Comparison of ENCODE assay signal across 10 cellular contexts in the genomic region with DNA sequence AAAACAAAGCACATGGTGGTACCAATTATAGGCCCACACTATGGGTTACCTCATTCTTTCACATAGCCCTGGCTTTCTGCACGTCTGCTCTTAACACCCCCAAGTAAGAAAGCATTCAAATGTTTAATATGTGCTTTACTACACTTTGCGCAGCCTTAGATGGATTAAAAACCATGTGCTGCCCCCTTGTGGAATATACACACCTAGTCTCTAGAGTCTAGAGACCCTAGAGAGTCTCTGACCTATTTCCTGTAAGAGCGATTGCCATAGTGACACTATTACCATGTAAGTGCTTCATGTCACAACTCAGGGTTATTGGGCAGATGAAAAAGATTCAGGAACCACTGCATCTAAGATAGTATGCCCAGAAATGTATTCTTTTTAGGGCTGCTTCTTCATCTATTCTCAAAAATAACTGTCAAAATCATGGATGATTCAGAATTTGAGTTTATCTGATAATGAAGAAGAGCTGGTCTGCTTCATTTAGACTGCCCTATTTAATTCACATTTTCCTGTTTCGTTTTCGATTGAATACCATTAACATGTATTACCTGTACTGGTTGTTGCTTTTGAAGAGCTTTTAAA.
DNase-seq lines count a peak whose midpoint lies in the region; ATAC-seq, FAIRE-seq and TF ChIP-seq lines count a peak whose summit lies in the region.
"Had no signal": no experiment of that assay in that cellular context is flagged by ENCODE, and none has a peak within 500 bp of the region (broad histone marks: within the 10 kb centered on the region; RNA-seq: fewer than 3 reads in every experiment).

No MANE protein-coding gene starts in this region.

- ATAC-seq in GM19467 (IDR thresholded peaks at IDR 0.05; ENCODE audit: unreplicated experiment) (peak; percentile 88), HG03439 (IDR thresholded peaks at IDR 0.05; ENCODE audit: unreplicated experiment) (peak; percentile 91)
- ATAC-seq in activated T-cell treated with anti-CD3 and anti-CD28 coated beads, Interleukin-2, amount 50 U/mL, for 72 hours (replicated peaks in 1 of 2) = peak; percentile 92 to 95

- H3K36me3 Mint-ChIP-seq in activated T-cell treated with anti-CD3 and anti-CD28 coated beads, Interleukin-2, amount 50 U/mL, for 72 hours (ENCODE audit: insufficient read depth in 2 of 2) = no peaks in the 10 kb centered on the region

- H3K4me1 ChIP-seq in kidney (ENCODE audit: control insufficient read depth in 1 of 2, insufficient read depth in 1 of 2, low read depth in 1 of 2, low read length in 2 of 2) = no peaks in the 10 kb centered on the region
- H3K4me1 ChIP-seq: BLaER1 had no signal

- H3K9ac ChIP-seq in kidney (ENCODE audit: low read length in 2 of 2) = no peak overlapping the region
- H3K9ac ChIP-seq: BLaER1 had no signal

- H3K4me3 ChIP-seq in kidney (ENCODE audit: low read length in 2 of 2) = no peak overlapping the region
- H3K4me3 ChIP-seq: BLaER1 had no signal

- no peaks in the 10 kb centered on the region for H3K9me3 Mint-ChIP-seq in activated T-cell treated with anti-CD3 and anti-CD28 coated beads, Interleukin-2, amount 50 U/mL, for 72 hours

- no peak for FAIRE-seq in kidney (lab: Jason Lieb, UNC)
- FAIRE-seq: colon had no signal

- H3K4me3 Mint-ChIP-seq in activated T-cell treated with anti-CD3 and anti-CD28 coated beads, Interleukin-2, amount 50 U/mL, for 72 hours = no peak overlapping the region

- TF ChIP-seq CTCF in kidney (IDR thresholded peaks at IDR 0.05; ENCODE audit: borderline replicate concordance, extremely low read depth, insufficient read depth) = peak; percentile 29

- H3K27ac Mint-ChIP-seq in activated T-cell treated with anti-CD3 and anti-CD28 coated beads, Interleukin-2, amount 50 U/mL, for 72 hours = no peak overlapping the region

- intact Hi-C loops in kidney (cut with DNase I) = no loop called here

- no peaks in the 10 kb centered on the region for H3K36me3 ChIP-seq in kidney (ENCODE audit: control insufficient read depth in 1 of 2, insufficient read depth in 2 of 2, low read length in 2 of 2)
- H3K36me3 ChIP-seq: BLaER1 had no signal

- H3K27me3 Mint-ChIP-seq in activated T-cell treated with anti-CD3 and anti-CD28 coated beads, Interleukin-2, amount 50 U/mL, for 72 hours (ENCODE audit: low read depth) = peaks cover 11% of the 10 kb centered on the region

- peaks cover 20% of the 10 kb centered on the region for H3K4me1 Mint-ChIP-seq in activated T-cell treated with anti-CD3 and anti-CD28 coated beads, Interleukin-2, amount 50 U/mL, for 72 hours (ENCODE audit: low read depth)

- no peak overlapping the region for H3K27ac ChIP-seq in kidney (ENCODE audit: low read depth in 2 of 2, low read length in 2 of 2)
- H3K27ac ChIP-seq: BLaER1 had no signal

- no peaks in the 10 kb centered on the region for H3K9me3 ChIP-seq in kidney (ENCODE audit: control insufficient read depth in 1 of 2, low read length in 2 of 2)
- H3K9me3 ChIP-seq: BLaER1 had no signal

- DNase-seq in SIG-M5 treated with dmso at 0.1 percent for 504 hours (lab: John Stamatoyannopoulos, UW; ENCODE audit: unreplicated experiment) (peak; percentile 57), SIG-M5 (lab: John Stamatoyannopoulos, UW) (no peak), NCI-H510A (lab: John Stamatoyannopoulos, UW) (peak; percentile 13), kidney (no peak), midbrain (lab: John Stamatoyannopoulos, UW) (no peak)
- DNase-seq in activated T-cell treated with anti-CD3 and anti-CD28 coated beads, Interleukin-2, amount 50 U/mL, for 72 hours = peak; percentile 35 to 38

Comparison
In these comparisons a context has a peak if more than half of its experiments do, and no peak if none do; other contexts are left out.
1. DNase-seq: peak in SIG-M5 treated with dmso at 0.1 percent for 504 hours (single experiment), NCI-H510A (single experiment) and activated T-cell treated with anti-CD3 and anti-CD28 coated beads, Interleukin-2, amount 50 U/mL, for 72 hours (2 of 2); none in SIG-M5 (single experiment), kidney (single experiment) and midbrain (single experiment).
2. Peak in every context shown above with its lines, with median percentiles within 50 percentile points of each other: ATAC-seq.